ENCODE assay signal across 39 cellular contexts in the genomic region with DNA sequence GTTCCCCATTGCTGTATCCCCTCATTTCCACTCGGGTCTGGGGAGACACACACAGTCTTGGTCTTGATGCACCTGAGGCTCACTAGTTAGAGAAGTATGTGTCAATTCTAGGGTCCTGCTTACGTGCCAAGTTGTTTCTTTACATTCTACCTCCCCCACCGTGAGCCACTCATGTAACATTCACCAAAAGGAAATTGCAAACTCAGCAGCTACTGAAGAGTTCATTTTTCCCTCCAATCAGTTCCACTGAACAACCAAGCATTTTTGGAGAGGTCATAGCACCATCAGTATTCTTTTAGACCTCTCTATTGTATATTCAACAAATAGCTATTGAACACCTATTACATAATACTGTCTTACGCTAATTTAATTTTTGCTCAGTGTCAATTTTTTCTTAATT.
"Had no signal": no experiment of that assay in that cellular context is flagged by ENCODE, and none has a peak within 500 bp of the region (broad histone marks: within the 10 kb centered on the region; RNA-seq: fewer than 3 reads in every experiment).

No MANE protein-coding gene starts in this region.

- ATAC-seq: activated naive CD4-positive, alpha-beta T cell treated with anti-CD3 and anti-CD28 coated beads, Interleukin-2, amount 50 U/mL, for 72 hours; activated naive CD8-positive, alpha-beta T cell treated with anti-CD3 and anti-CD28 coated beads, Interleukin-2, amount 50 U/mL, for 24 hours; activated T-cell treated with anti-CD3 and anti-CD28 coated beads, Interleukin-2, amount 50 U/mL, for 4 hours; activated T-cell treated with anti-CD3 and anti-CD28 coated beads, Interleukin-2, amount 50 U/mL, for 72 hours; activated T-helper 17 cell treated with anti-CD3 and anti-CD28 coated beads, Interleukin-2, amount 50 U/mL, for 72 hours had no signal

- H3K4me1 Mint-ChIP-seq: activated naive CD4-positive, alpha-beta T cell treated with anti-CD3 and anti-CD28 coated beads, Interleukin-2, amount 10 ng/mL, durations not matched to agents 7 days and 5 days; activated naive CD4-positive, alpha-beta T cell treated with anti-CD3 and anti-CD28 coated beads, Interleukin-2, amount 50 U/mL, for 24 hours; activated naive CD8-positive, alpha-beta T cell treated with anti-CD3 and anti-CD28 coated beads for 36 hours; activated naive CD8-positive, alpha-beta T cell treated with anti-CD3 and anti-CD28 coated beads, Interleukin-2, amount 10 ng/mL, durations not matched to agents 7 days and 5 days; activated naive CD8-positive, alpha-beta T cell treated with anti-CD3 and anti-CD28 coated beads, Interleukin-2, amount 50 U/mL, for 24 hours; activated T-helper 17 cell treated with anti-CD3 and anti-CD28 coated beads, Interleukin-2, amount 50 U/mL, for 72 hours; central memory CD8-positive, alpha-beta T cell had no signal

- H3K27ac Mint-ChIP-seq: activated naive CD4-positive, alpha-beta T cell treated with anti-CD3 and anti-CD28 coated beads for 36 hours; activated naive CD4-positive, alpha-beta T cell treated with anti-CD3 and anti-CD28 coated beads, Interleukin-2, amount 10 ng/mL, durations not matched to agents 7 days and 5 days; activated naive CD4-positive, alpha-beta T cell treated with anti-CD3 and anti-CD28 coated beads, Interleukin-2, amount 50 U/mL, for 24 hours; activated naive CD8-positive, alpha-beta T cell; activated naive CD8-positive, alpha-beta T cell treated with anti-CD3 and anti-CD28 coated beads for 36 hours; activated naive CD8-positive, alpha-beta T cell treated with anti-CD3 and anti-CD28 coated beads, Interleukin-2, amount 10 ng/mL, durations not matched to agents 7 days and 5 days; activated naive CD8-positive, alpha-beta T cell treated with anti-CD3 and anti-CD28 coated beads, Interleukin-2, amount 50 U/mL, for 24 hours; activated T-cell treated with anti-CD3 and anti-CD28 coated beads, Interleukin-2, amount 50 U/mL, for 24 hours; activated T-cell treated with anti-CD3 and anti-CD28 coated beads, Interleukin-2, amount 50 U/mL, for 72 hours; activated T-helper 1 cell treated with anti-CD3 and anti-CD28 coated beads, Interleukin-12 subunit alpha, Interleukin-12 subunit beta, Interleukin-2, Interleukin-4 antibody, amounts not matched to agents 30 ng/mL and 10 ng/mL and 1 ng/mL, durations not matched to agents 14 hours and 24 hours and 36 hours; activated T-helper 17 cell treated with anti-CD3 and anti-CD28 coated beads, Interleukin-2, amount 50 U/mL, for 72 hours; activated T-helper 2 cell treated with anti-CD3 and anti-CD28 coated beads, Interferon-gamma antibody, Interleukin-2, Interleukin-4, amounts not matched to agents 10 μg/mL and 5 μg/mL and 100 μg/mL, durations not matched to agents 14 hours and 24 hours and 36 hours; brain had no signal

- H3K27me3 Mint-ChIP-seq: activated naive CD4-positive, alpha-beta T cell treated with anti-CD3 and anti-CD28 coated beads, Interleukin-2, amount 10 ng/mL, durations not matched to agents 7 days and 5 days; activated naive CD8-positive, alpha-beta T cell; activated naive CD8-positive, alpha-beta T cell treated with anti-CD3 and anti-CD28 coated beads, Interleukin-2, amount 10 ng/mL, durations not matched to agents 7 days and 5 days; activated T-cell treated with anti-CD3 and anti-CD28 coated beads, Interleukin-2, amount 50 U/mL, for 24 hours; activated T-helper 17 cell treated with anti-CD3 and anti-CD28 coated beads, Interleukin-2, amount 50 U/mL, for 72 hours; central memory CD8-positive, alpha-beta T cell had no signal

- DNase-seq: activated effector memory CD4-positive, alpha-beta T cell treated with anti-CD3 and anti-CD28 coated beads, Interleukin-2, amount 50 U/mL, for 16 hours; activated effector memory CD4-positive, alpha-beta T cell treated with Interleukin-2 at 50 U/mL for 16 hours; activated gamma-delta T cell; activated gamma-delta T cell treated with Interleukin-2 at 50 U/mL for 16 hours; activated naive CD4-positive, alpha-beta T cell; activated naive CD4-positive, alpha-beta T cell treated with anti-CD3 and anti-CD28 coated beads for 36 hours; activated naive CD4-positive, alpha-beta T cell treated with anti-CD3 and anti-CD28 coated beads, Interleukin-2, amount 10 ng/mL, durations not matched to agents 7 days and 5 days; activated naive CD4-positive, alpha-beta T cell treated with anti-CD3 and anti-CD28 coated beads, Interleukin-2, amount 50 U/mL, for 16 hours; activated naive CD4-positive, alpha-beta T cell treated with Interleukin-2 at 50 U/mL for 16 hours; activated naive CD8-positive, alpha-beta T cell treated with anti-CD3 and anti-CD28 coated beads for 36 hours; activated naive CD8-positive, alpha-beta T cell treated with anti-CD3 and anti-CD28 coated beads, Interleukin-2, amount 10 ng/mL, durations not matched to agents 7 days and 5 days; activated naive CD8-positive, alpha-beta T cell treated with anti-CD3 and anti-CD28 coated beads, Interleukin-2, amount 50 U/mL, for 24 hours; activated T-cell treated with anti-CD3 and anti-CD28 coated beads, Interleukin-2, amount 50 U/mL, for 1 hour; activated T-cell treated with anti-CD3 and anti-CD28 coated beads, Interleukin-2, amount 50 U/mL, for 24 hours; activated T-cell treated with anti-CD3 and anti-CD28 coated beads, Interleukin-2, amount 50 U/mL, for 4 hours; activated T-cell treated with anti-CD3 and anti-CD28 coated beads, Interleukin-2, amount 50 U/mL, for 48 hours; activated T-cell treated with anti-CD3 and anti-CD28 coated beads, Interleukin-2, amount 50 U/mL, for 72 hours; adrenal gland; amygdala; anterior cingulate cortex; aorta; brain microvascular endothelial cell; caudate nucleus; central memory CD4-positive, alpha-beta T cell; cerebellar nuclear complex had no signal

- H3K27ac ChIP-seq: adrenal gland, ascending aorta, body of pancreas, brain microvascular endothelial cell, breast epithelium, cardiac muscle cell had no signal

- H3K36me3 ChIP-seq: adrenal gland, ascending aorta, brain microvascular endothelial cell, breast epithelium, cardiac muscle cell had no signal

- H3K4me3 Mint-ChIP-seq: activated naive CD4-positive, alpha-beta T cell treated with anti-CD3 and anti-CD28 coated beads for 36 hours; activated naive CD4-positive, alpha-beta T cell treated with anti-CD3 and anti-CD28 coated beads, Interleukin-2, amount 10 ng/mL, durations not matched to agents 7 days and 5 days; activated naive CD4-positive, alpha-beta T cell treated with anti-CD3 and anti-CD28 coated beads, Interleukin-2, amount 50 U/mL, for 24 hours; activated naive CD8-positive, alpha-beta T cell; activated naive CD8-positive, alpha-beta T cell treated with anti-CD3 and anti-CD28 coated beads for 36 hours; activated naive CD8-positive, alpha-beta T cell treated with anti-CD3 and anti-CD28 coated beads, Interleukin-2, amount 10 ng/mL, durations not matched to agents 7 days and 5 days; activated naive CD8-positive, alpha-beta T cell treated with anti-CD3 and anti-CD28 coated beads, Interleukin-2, amount 50 U/mL, for 24 hours; activated T-cell treated with anti-CD3 and anti-CD28 coated beads, Interleukin-2, amount 50 U/mL, for 24 hours; activated T-cell treated with anti-CD3 and anti-CD28 coated beads, Interleukin-2, amount 50 U/mL, for 4 hours; activated T-cell treated with anti-CD3 and anti-CD28 coated beads, Interleukin-2, amount 50 U/mL, for 72 hours; activated T-helper 1 cell treated with anti-CD3 and anti-CD28 coated beads, Interleukin-12 subunit alpha, Interleukin-12 subunit beta, Interleukin-2, Interleukin-4 antibody, amounts not matched to agents 30 ng/mL and 10 ng/mL and 1 ng/mL, durations not matched to agents 14 hours and 24 hours and 36 hours; activated T-helper 17 cell treated with anti-CD3 and anti-CD28 coated beads, Interleukin-2, amount 50 U/mL, for 72 hours; brain; central memory CD8-positive, alpha-beta T cell had no signal

- H3K27me3 ChIP-seq: adrenal gland, ascending aorta, body of pancreas, brain microvascular endothelial cell, breast epithelium, cardiac muscle cell had no signal

- H3K9me3 ChIP-seq: adrenal gland, ascending aorta, body of pancreas, breast epithelium had no signal

- FAIRE-seq: astrocyte, bronchial epithelial cell had no signal

- H3K4me3 ChIP-seq: adrenal gland, ascending aorta, body of pancreas, breast epithelium, cardiac muscle cell had no signal

- H3K36me3 Mint-ChIP-seq: activated naive CD4-positive, alpha-beta T cell treated with anti-CD3 and anti-CD28 coated beads, Interleukin-2, amount 10 ng/mL, durations not matched to agents 7 days and 5 days; activated naive CD4-positive, alpha-beta T cell treated with anti-CD3 and anti-CD28 coated beads, Interleukin-2, amount 50 U/mL, for 24 hours; activated naive CD4-positive, alpha-beta T cell treated with anti-CD3 and anti-CD28 coated beads, Interleukin-2, amount 50 U/mL, for 72 hours; activated naive CD8-positive, alpha-beta T cell; activated naive CD8-positive, alpha-beta T cell treated with anti-CD3 and anti-CD28 coated beads, Interleukin-2, amount 10 ng/mL, durations not matched to agents 7 days and 5 days; brain had no signal

- H3K9me3 Mint-ChIP-seq: activated naive CD4-positive, alpha-beta T cell treated with anti-CD3 and anti-CD28 coated beads for 36 hours; activated naive CD4-positive, alpha-beta T cell treated with anti-CD3 and anti-CD28 coated beads, Interleukin-2, amount 50 U/mL, for 24 hours; activated naive CD8-positive, alpha-beta T cell treated with anti-CD3 and anti-CD28 coated beads for 36 hours; activated naive CD8-positive, alpha-beta T cell treated with anti-CD3 and anti-CD28 coated beads, Interleukin-2, amount 10 ng/mL, durations not matched to agents 7 days and 5 days; activated T-cell treated with anti-CD3 and anti-CD28 coated beads, Interleukin-2, amount 50 U/mL, for 4 hours; activated T-helper 1 cell treated with anti-CD3 and anti-CD28 coated beads, Interleukin-12 subunit alpha, Interleukin-12 subunit beta, Interleukin-2, Interleukin-4 antibody, amounts not matched to agents 30 ng/mL and 10 ng/mL and 1 ng/mL, durations not matched to agents 14 hours and 24 hours and 36 hours; activated T-helper 17 cell treated with anti-CD3 and anti-CD28 coated beads, Interleukin-2, amount 50 U/mL, for 72 hours; activated T-helper 2 cell treated with anti-CD3 and anti-CD28 coated beads, Interferon-gamma antibody, Interleukin-2, Interleukin-4, amounts not matched to agents 10 μg/mL and 5 μg/mL and 100 μg/mL, durations not matched to agents 14 hours and 24 hours and 36 hours; brain had no signal

- H3K4me1 ChIP-seq: adrenal gland, ascending aorta, body of pancreas, breast epithelium had no signal
